1 cellular context compared by ENCODE assay signal in genomic region chr14:39431416-39432178, GRCh38.
TF ChIP-seq lines count a peak whose summit lies in the region.

No MANE protein-coding gene starts in this region.

TF ChIP-seq in HepG2, 621 proteins besides CTCF, POLR2A, EP300 and RAD21 (continued from another document and continues in another):
- TF ChIP-seq BRD4 (CRISPR knock-in tag; IDR thresholded peaks at IDR 0.05) (no peak), ZNF782 (CRISPR knock-in tag; IDR thresholded peaks at IDR 0.05; ENCODE audit: borderline replicate concordance) (peak; percentile 33; the same call in 1 of the 2 replicates), ZNF292 (CRISPR knock-in tag; IDR thresholded peaks at IDR 0.05; ENCODE audit: borderline replicate concordance, low read depth) (peak; percentile 93), FLYWCH1 (CRISPR knock-in tag; IDR thresholded peaks at IDR 0.05) (no peak), HCFC1 (IDR thresholded peaks at IDR 0.05; ENCODE audit: low read depth, low read length) (no peak), MEIS1 (CRISPR knock-in tag; IDR thresholded peaks at IDR 0.05; ENCODE audit: borderline replicate concordance) (peak; percentile 2; the same call in 1 of the 2 replicates), HIC2 (CRISPR knock-in tag; IDR thresholded peaks at IDR 0.05; ENCODE audit: low read depth) (peak; percentile 27; the same call in 1 of the 2 replicates), ZBTB8A (CRISPR knock-in tag; IDR thresholded peaks at IDR 0.05; ENCODE audit: borderline replicate concordance, low read depth) (no peak), MEF2D (CRISPR knock-in tag; IDR thresholded peaks at IDR 0.05) (no peak), RXRB (CRISPR knock-in tag; IDR thresholded peaks at IDR 0.05; ENCODE audit: borderline replicate concordance) (no peak), CBX1 (IDR thresholded peaks at IDR 0.05; ENCODE audit: low read depth) (no peak), PHB2 (IDR thresholded peaks at IDR 0.05; ENCODE audit: partially characterized antibody) (no peak), ZKSCAN1 (IDR thresholded peaks at IDR 0.05; ENCODE audit: low read length) (no peak), BATF2 (CRISPR knock-in tag; IDR thresholded peaks at IDR 0.05) (peak; percentile 84; the same call in 1 of the 2 replicates), ZNF547 (CRISPR knock-in tag; IDR thresholded peaks at IDR 0.05) (no peak), NR2F1 (CRISPR knock-in tag; IDR thresholded peaks at IDR 0.05) (no peak), ZNF224 (CRISPR knock-in tag; IDR thresholded peaks at IDR 0.05) (no peak), NFE2L1 (CRISPR knock-in tag; IDR thresholded peaks at IDR 0.05; ENCODE audit: borderline replicate concordance) (peak; percentile 92; the same call in 1 of the 2 replicates), NFRKB (IDR thresholded peaks at IDR 0.05) (no peak), SP4 (CRISPR knock-in tag; IDR thresholded peaks at IDR 0.05) (no peak), ZEB1 (IDR thresholded peaks at IDR 0.05; ENCODE audit: insufficient replicate concordance, low read depth) (no peak), ZNF746 (CRISPR knock-in tag; IDR thresholded peaks at IDR 0.05) (no peak), MTA1 (CRISPR knock-in tag; IDR thresholded peaks at IDR 0.05; ENCODE audit: borderline replicate concordance) (peak; percentile 69; the same call in 1 of the 2 replicates), KLF9 (CRISPR knock-in tag; IDR thresholded peaks at IDR 0.05; ENCODE audit: low read depth) (peak; percentile 41; the same call in 1 of the 2 replicates), PHF21A (CRISPR knock-in tag; IDR thresholded peaks at IDR 0.05) (no peak), HOXD1 (CRISPR knock-in tag; IDR thresholded peaks at IDR 0.05) (peak; percentile 82), ELF1 (CRISPR knock-in tag; IDR thresholded peaks at IDR 0.05) (peak; percentile 68), ZFP1 (CRISPR knock-in tag; IDR thresholded peaks at IDR 0.05) (no peak), ZNF670 (CRISPR knock-in tag; IDR thresholded peaks at IDR 0.05; ENCODE audit: borderline replicate concordance) (no peak), GFI1 (CRISPR knock-in tag; IDR thresholded peaks at IDR 0.05; ENCODE audit: borderline replicate concordance) (no peak), ZNF629 (CRISPR knock-in tag; conservative IDR thresholded peaks at IDR 0.05) (0 out of 2 replicates have a peak, but pooled peaks have one; percentile 4), PITX1 (CRISPR knock-in tag; IDR thresholded peaks at IDR 0.05) (peak; percentile 31; the same call in 1 of the 2 replicates), SP5 (CRISPR knock-in tag; IDR thresholded peaks at IDR 0.05; ENCODE audit: borderline replicate concordance, low read depth) (no peak), MTF1 (CRISPR knock-in tag; IDR thresholded peaks at IDR 0.05) (no peak), ZBTB7B (CRISPR knock-in tag; IDR thresholded peaks at IDR 0.05) (no peak; the same call in 1 of the 2 replicates), TCF7 (IDR thresholded peaks at IDR 0.05; ENCODE audit: low read depth) (no peak), U2AF2 (IDR thresholded peaks at IDR 0.05; ENCODE audit: low read depth, low read length) (no peak), HNRNPH1 (optimal IDR thresholded peaks at IDR 0.05; ENCODE audit: low read depth, low read length) (no peak), TBX3 (IDR thresholded peaks at IDR 0.05; ENCODE audit: borderline replicate concordance) (no peak), HDAC6 (IDR thresholded peaks at IDR 0.05; ENCODE audit: low read depth, low read length) (no peak), SRSF9 (IDR thresholded peaks at IDR 0.05; ENCODE audit: borderline replicate concordance, insufficient read depth, low read depth, low read length, poor library complexity, severe bottlenecking) (no peak), ZNF430 (CRISPR knock-in tag; IDR thresholded peaks at IDR 0.05) (peak; percentile 80), TRAFD1 (CRISPR knock-in tag; IDR thresholded peaks at IDR 0.05; ENCODE audit: borderline replicate concordance) (peak; percentile 74; the same call in 1 of the 2 replicates), DBP (CRISPR knock-in tag; IDR thresholded peaks at IDR 0.05; ENCODE audit: not compliant biosample characterization) (no peak)
- TF ChIP-seq, protein P1, sequence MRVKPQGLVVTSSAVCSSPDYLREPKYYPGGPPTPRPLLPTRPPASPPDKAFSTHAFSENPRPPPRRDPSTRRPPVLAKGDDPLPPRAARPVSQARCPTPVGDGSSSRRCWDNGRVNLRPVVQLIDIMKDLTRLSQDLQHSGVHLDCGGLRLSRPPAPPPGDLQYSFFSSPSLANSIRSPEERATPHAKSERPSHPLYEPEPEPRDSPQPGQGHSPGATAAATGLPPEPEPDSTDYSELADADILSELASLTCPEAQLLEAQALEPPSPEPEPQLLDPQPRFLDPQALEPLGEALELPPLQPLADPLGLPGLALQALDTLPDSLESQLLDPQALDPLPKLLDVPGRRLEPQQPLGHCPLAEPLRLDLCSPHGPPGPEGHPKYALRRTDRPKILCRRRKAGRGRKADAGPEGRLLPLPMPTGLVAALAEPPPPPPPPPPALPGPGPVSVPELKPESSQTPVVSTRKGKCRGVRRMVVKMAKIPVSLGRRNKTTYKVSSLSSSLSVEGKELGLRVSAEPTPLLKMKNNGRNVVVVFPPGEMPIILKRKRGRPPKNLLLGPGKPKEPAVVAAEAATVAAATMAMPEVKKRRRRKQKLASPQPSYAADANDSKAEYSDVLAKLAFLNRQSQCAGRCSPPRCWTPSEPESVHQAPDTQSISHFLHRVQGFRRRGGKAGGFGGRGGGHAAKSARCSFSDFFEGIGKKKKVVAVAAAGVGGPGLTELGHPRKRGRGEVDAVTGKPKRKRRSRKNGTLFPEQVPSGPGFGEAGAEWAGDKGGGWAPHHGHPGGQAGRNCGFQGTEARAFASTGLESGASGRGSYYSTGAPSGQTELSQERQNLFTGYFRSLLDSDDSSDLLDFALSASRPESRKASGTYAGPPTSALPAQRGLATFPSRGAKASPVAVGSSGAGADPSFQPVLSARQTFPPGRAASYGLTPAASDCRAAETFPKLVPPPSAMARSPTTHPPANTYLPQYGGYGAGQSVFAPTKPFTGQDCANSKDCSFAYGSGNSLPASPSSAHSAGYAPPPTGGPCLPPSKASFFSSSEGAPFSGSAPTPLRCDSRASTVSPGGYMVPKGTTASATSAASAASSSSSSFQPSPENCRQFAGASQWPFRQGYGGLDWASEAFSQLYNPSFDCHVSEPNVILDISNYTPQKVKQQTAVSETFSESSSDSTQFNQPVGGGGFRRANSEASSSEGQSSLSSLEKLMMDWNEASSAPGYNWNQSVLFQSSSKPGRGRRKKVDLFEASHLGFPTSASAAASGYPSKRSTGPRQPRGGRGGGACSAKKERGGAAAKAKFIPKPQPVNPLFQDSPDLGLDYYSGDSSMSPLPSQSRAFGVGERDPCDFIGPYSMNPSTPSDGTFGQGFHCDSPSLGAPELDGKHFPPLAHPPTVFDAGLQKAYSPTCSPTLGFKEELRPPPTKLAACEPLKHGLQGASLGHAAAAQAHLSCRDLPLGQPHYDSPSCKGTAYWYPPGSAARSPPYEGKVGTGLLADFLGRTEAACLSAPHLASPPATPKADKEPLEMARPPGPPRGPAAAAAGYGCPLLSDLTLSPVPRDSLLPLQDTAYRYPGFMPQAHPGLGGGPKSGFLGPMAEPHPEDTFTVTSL (CRISPR knock-in tag; IDR thresholded peaks at IDR 0.05; ENCODE audit: borderline replicate concordance) = no peak
- TF ChIP-seq, protein P2, sequence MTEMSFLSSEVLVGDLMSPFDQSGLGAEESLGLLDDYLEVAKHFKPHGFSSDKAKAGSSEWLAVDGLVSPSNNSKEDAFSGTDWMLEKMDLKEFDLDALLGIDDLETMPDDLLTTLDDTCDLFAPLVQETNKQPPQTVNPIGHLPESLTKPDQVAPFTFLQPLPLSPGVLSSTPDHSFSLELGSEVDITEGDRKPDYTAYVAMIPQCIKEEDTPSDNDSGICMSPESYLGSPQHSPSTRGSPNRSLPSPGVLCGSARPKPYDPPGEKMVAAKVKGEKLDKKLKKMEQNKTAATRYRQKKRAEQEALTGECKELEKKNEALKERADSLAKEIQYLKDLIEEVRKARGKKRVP (CRISPR knock-in tag; IDR thresholded peaks at IDR 0.05) = peak in 1 of 2 experiments; percentile 64; a peak in 1 of 4 replicates
- TF ChIP-seq, protein P3, sequence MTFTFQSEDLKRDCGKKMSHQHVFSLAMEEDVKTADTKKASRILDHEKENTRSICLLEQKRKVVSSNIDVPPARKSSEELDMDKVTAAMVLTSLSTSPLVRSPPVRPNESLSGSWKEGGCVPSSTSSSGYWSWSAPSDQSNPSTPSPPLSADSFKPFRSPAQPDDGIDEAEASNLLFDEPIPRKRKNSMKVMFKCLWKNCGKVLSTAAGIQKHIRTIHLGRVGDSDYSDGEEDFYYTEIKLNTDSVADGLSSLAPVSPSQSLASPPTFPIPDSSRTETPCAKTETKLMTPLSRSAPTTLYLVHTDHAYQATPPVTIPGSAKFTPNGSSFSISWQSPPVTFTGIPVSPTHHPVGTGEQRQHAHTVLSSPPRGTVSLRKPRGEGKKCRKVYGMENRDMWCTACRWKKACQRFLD (CRISPR knock-in tag; IDR thresholded peaks at IDR 0.05; ENCODE audit: borderline replicate concordance) = 0 out of 2 replicates have a peak, but pooled peaks have one; percentile 29
- TF ChIP-seq, protein P4, sequence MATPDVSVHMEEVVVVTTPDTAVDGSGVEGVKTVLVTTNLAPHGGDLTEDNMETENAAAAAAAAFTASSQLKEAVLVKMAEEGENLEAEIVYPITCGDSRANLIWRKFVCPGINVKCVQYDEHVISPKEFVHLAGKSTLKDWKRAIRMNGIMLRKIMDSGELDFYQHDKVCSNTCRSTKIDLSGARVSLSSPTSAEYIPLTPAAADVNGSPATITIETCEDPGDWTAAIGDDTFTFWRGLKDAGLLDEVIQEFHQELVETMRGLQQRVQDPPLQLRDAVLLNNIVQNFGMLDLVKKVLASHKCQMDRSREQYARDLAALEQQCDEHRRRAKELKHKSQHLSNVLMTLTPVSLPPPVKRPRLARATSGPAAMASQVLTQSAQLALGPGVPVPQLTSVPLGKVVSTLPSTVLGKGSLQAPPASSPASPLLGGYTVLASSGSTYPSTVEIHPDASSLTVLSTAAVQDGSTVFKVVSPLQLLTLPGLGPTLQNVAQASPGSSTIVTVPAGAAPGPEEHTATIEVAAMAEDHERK (CRISPR knock-in tag; IDR thresholded peaks at IDR 0.05; ENCODE audit: low read depth) = no peak
- TF ChIP-seq, protein P5, sequence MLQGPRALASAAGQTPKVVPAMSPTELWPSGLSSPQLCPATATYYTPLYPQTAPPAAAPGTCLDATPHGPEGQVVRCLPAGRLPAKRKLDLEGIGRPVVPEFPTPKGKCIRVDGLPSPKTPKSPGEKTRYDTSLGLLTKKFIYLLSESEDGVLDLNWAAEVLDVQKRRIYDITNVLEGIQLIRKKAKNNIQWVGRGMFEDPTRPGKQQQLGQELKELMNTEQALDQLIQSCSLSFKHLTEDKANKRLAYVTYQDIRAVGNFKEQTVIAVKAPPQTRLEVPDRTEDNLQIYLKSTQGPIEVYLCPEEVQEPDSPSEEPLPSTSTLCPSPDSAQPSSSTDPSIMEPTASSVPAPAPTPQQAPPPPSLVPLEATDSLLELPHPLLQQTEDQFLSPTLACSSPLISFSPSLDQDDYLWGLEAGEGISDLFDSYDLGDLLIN (CRISPR knock-in tag; IDR thresholded peaks at IDR 0.05; ENCODE audit: borderline replicate concordance) = 0 out of 2 replicates have a peak, but pooled peaks have one; percentile 57
- TF ChIP-seq, protein P6, sequence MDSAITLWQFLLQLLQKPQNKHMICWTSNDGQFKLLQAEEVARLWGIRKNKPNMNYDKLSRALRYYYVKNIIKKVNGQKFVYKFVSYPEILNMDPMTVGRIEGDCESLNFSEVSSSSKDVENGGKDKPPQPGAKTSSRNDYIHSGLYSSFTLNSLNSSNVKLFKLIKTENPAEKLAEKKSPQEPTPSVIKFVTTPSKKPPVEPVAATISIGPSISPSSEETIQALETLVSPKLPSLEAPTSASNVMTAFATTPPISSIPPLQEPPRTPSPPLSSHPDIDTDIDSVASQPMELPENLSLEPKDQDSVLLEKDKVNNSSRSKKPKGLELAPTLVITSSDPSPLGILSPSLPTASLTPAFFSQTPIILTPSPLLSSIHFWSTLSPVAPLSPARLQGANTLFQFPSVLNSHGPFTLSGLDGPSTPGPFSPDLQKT (CRISPR knock-in tag; IDR thresholded peaks at IDR 0.05; ENCODE audit: borderline replicate concordance) = no peak; the same call in 1 of the 2 replicates
